ENCODE assay signal across 1 cellular context in the genomic region with DNA sequence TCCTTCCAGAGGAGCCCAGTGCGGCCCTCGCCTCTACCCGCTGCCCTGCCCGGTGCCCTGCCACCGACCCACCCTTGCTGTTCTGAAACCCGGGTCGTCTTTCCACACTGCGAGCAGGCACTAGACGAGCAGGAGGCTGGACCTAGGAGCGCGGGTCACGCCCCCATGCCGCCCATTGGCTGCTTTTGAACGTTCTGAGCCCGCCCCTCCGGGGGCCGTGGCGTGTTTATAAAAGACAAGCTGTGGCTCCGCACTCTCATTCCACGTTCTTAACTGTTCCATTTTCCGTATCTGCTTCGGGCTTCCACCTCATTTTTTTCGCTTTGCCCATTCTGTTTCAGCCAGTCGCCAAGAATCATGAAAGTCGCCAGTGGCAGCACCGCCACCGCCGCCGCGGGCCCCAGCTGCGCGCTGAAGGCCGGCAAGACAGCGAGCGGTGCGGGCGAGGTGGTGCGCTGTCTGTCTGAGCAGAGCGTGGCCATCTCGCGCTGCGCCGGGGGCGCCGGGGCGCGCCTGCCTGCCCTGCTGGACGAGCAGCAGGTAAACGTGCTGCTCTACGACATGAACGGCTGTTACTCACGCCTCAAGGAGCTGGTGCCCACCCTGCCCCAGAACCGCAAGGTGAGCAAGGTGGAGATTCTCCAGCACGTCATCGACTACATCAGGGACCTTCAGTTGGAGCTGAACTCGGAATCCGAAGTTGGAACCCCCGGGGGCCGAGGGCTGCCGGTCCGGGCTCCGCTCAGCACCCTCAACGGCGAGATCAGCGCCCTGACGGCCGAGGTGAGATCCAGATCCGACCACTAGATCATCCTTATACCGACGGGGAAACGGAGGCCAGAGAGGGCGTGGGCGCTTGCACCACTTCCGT.
TF ChIP-seq lines count a peak whose summit lies in the region.

A gene with protein sequence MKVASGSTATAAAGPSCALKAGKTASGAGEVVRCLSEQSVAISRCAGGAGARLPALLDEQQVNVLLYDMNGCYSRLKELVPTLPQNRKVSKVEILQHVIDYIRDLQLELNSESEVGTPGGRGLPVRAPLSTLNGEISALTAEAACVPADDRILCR (plus strand): TSS at position 259 of the 871 bp plus-strand sequence. CDS start 99 bp downstream, at position 358.

TF ChIP-seq in K562, 482 proteins besides CTCF, POLR2A, EP300 and RAD21 (continued from another document and continues in another):
- TF ChIP-seq MGA (IDR thresholded peaks at IDR 0.05) (no peak), TEAD1 (CRISPR knock-in tag; IDR thresholded peaks at IDR 0.05) (no peak), KAT8 (IDR thresholded peaks at IDR 0.05; ENCODE audit: low read depth) (no peak), POLR2H (tag; IDR thresholded peaks at IDR 0.05; ENCODE audit: low read depth) (peak; percentile 98), ZNF197 (CRISPR knock-in tag; IDR thresholded peaks at IDR 0.05; ENCODE audit: low read depth) (no peak), FOXP1 (CRISPR knock-in tag; IDR thresholded peaks at IDR 0.05) (0 out of 2 replicates have a peak, but pooled peaks have one; percentile 80), CTCFL (IDR thresholded peaks at IDR 0.05; ENCODE audit: borderline replicate concordance, insufficient read depth, low read depth, low read length, poor library complexity, severe bottlenecking) (no peak), VEZF1 (CRISPR knock-in tag; IDR thresholded peaks at IDR 0.05) (peak; percentile 29; the same call in 1 of the 2 replicates), ETS2 (tag; IDR thresholded peaks at IDR 0.05; ENCODE audit: borderline replicate concordance, poor library complexity, severe bottlenecking) (no peak), MAFK (IDR thresholded peaks at IDR 0.05; ENCODE audit: low read length) (no peak), DIDO1 (tag; IDR thresholded peaks at IDR 0.05; ENCODE audit: low read depth) (no peak), MIER1 (IDR thresholded peaks at IDR 0.05; ENCODE audit: low read depth) (no peak), ZNF830 (CRISPR knock-in tag; IDR thresholded peaks at IDR 0.05) (peak; percentile 72; the same call in 1 of the 2 replicates), JUND (IDR thresholded peaks at IDR 0.05; ENCODE audit: borderline replicate concordance, low read depth, low read length) (peak; percentile 47), JUND (tag; IDR thresholded peaks at IDR 0.05; ENCODE audit: borderline replicate concordance, low read depth, low read length) (0 out of 3 replicates have a peak, but pooled peaks have one; percentile 36)
- TF ChIP-seq, protein P1, sequence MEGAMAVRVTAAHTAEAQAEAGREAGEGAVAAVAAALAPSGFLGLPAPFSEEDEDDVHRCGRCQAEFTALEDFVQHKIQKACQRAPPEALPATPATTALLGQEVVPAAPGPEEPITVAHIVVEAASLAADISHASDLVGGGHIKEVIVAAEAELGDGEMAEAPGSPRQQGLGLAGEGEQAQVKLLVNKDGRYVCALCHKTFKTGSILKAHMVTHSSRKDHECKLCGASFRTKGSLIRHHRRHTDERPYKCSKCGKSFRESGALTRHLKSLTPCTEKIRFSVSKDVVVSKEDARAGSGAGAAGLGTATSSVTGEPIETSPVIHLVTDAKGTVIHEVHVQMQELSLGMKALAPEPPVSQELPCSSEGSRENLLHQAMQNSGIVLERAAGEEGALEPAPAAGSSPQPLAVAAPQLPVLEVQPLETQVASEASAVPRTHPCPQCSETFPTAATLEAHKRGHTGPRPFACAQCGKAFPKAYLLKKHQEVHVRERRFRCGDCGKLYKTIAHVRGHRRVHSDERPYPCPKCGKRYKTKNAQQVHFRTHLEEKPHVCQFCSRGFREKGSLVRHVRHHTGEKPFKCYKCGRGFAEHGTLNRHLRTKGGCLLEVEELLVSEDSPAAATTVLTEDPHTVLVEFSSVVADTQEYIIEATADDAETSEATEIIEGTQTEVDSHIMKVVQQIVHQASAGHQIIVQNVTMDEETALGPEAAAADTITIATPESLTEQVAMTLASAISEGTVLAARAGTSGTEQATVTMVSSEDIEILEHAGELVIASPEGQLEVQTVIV (CRISPR knock-in tag; IDR thresholded peaks at IDR 0.05; ENCODE audit: borderline replicate concordance) = no peak
- TF ChIP-seq, protein P2, sequence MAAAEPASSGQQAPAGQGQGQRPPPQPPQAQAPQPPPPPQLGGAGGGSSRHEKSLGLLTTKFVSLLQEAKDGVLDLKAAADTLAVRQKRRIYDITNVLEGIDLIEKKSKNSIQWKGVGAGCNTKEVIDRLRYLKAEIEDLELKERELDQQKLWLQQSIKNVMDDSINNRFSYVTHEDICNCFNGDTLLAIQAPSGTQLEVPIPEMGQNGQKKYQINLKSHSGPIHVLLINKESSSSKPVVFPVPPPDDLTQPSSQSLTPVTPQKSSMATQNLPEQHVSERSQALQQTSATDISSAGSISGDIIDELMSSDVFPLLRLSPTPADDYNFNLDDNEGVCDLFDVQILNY (CRISPR knock-in tag; IDR thresholded peaks at IDR 0.05) = 0 out of 2 replicates have a peak, but pooled peaks have one; percentile 50
- TF ChIP-seq, protein P3, sequence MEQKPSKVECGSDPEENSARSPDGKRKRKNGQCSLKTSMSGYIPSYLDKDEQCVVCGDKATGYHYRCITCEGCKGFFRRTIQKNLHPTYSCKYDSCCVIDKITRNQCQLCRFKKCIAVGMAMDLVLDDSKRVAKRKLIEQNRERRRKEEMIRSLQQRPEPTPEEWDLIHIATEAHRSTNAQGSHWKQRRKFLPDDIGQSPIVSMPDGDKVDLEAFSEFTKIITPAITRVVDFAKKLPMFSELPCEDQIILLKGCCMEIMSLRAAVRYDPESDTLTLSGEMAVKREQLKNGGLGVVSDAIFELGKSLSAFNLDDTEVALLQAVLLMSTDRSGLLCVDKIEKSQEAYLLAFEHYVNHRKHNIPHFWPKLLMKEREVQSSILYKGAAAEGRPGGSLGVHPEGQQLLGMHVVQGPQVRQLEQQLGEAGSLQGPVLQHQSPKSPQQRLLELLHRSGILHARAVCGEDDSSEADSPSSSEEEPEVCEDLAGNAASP (IDR thresholded peaks at IDR 0.05) = no peak
- TF ChIP-seq, protein P4, sequence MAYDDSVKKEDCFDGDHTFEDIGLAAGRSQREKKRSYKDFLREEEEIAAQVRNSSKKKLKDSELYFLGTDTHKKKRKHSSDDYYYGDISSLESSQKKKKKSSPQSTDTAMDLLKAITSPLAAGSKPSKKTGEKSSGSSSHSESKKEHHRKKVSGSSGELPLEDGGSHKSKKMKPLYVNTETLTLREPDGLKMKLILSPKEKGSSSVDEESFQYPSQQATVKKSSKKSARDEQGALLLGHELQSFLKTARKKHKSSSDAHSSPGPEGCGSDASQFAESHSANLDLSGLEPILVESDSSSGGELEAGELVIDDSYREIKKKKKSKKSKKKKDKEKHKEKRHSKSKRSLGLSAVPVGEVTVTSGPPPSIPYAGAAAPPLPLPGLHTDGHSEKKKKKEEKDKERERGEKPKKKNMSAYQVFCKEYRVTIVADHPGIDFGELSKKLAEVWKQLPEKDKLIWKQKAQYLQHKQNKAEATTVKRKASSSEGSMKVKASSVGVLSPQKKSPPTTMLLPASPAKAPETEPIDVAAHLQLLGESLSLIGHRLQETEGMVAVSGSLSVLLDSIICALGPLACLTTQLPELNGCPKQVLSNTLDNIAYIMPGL (CRISPR knock-in tag; IDR thresholded peaks at IDR 0.05) = no peak
- TF ChIP-seq, protein P5, sequence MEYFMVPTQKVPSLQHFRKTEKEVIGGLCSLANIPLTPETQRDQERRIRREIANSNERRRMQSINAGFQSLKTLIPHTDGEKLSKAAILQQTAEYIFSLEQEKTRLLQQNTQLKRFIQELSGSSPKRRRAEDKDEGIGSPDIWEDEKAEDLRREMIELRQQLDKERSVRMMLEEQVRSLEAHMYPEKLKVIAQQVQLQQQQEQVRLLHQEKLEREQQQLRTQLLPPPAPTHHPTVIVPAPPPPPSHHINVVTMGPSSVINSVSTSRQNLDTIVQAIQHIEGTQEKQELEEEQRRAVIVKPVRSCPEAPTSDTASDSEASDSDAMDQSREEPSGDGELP (CRISPR knock-in tag; IDR thresholded peaks at IDR 0.05; ENCODE audit: borderline replicate concordance) = peak; percentile 83
